Comparison of ENCODE assay signal across 22 cellular contexts in the genomic region with DNA sequence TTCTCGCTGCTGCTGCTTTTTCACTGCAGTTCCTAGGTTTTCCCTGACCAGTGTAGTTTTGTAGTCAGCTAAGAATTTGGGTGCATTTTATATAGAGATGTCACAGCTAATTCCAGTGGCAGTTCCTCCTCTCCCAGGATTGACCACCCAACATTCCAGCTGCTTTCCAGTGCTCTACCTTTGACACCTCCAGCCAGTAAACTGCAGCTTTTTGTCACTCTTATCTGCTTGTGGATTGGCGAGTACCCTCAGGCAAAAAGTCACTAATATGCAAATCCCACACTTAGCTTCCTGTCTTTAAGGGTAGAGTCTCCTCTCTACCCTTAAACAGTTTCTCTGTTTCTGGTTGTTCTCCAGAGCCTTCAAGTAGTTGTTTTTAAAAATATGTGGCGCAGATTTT.
DNase-seq lines count a peak whose midpoint lies in the region; ATAC-seq and TF ChIP-seq lines count a peak whose summit lies in the region.
"Had no signal": no experiment of that assay in that cellular context is flagged by ENCODE, and none has a peak within 500 bp of the region (broad histone marks: within the 10 kb centered on the region; RNA-seq: fewer than 3 reads in every experiment).

No MANE protein-coding gene starts in this region.

- H3K9me3 Mint-ChIP-seq in osteocyte (ENCODE audit: unreplicated experiment) = peaks cover 11% of the 10 kb centered on the region

- H3K36me3 ChIP-seq in NT2/D1 (ENCODE audit: insufficient read depth, insufficient read length, low read length) = no peaks in the 10 kb centered on the region
- H3K36me3 ChIP-seq: BLaER1 had no signal

- no peaks in the 10 kb centered on the region for H3K4me1 Mint-ChIP-seq in osteocyte (ENCODE audit: unreplicated experiment)
- H3K4me1 Mint-ChIP-seq: CD4-positive, CD25-positive, alpha-beta regulatory T cell had no signal

- no peak for TF ChIP-seq CTCF in osteocyte (IDR thresholded peaks at IDR 0.05)

- H3K4me3 ChIP-seq in NT2/D1 (ENCODE audit: insufficient read length, low read depth) = no peak overlapping the region
- H3K4me3 ChIP-seq: BLaER1, GM12878 had no signal

- H3K9me3 ChIP-seq in NT2/D1 (ENCODE audit: insufficient read depth, low read length) = 0 out of 2 replicates have a peak, but pooled peaks cover 15% of the 10 kb centered on the region
- H3K9me3 ChIP-seq: SK-N-SH had no signal

- H3K4me1 ChIP-seq in NT2/D1 (ENCODE audit: insufficient read depth, insufficient read length) = peaks cover 3% of the 10 kb centered on the region

- no peak overlapping the region for H3K27ac Mint-ChIP-seq in osteocyte (ENCODE audit: unreplicated experiment)
- H3K27ac Mint-ChIP-seq: CD4-positive, CD25-positive, alpha-beta regulatory T cell had no signal

- H3K36me3 Mint-ChIP-seq in osteocyte (ENCODE audit: unreplicated experiment) = no peaks in the 10 kb centered on the region
- H3K36me3 Mint-ChIP-seq: CD4-positive, CD25-positive, alpha-beta regulatory T cell had no signal

- H3K9ac ChIP-seq in NT2/D1 (ENCODE audit: insufficient read length, low read depth) = no peak overlapping the region
- H3K9ac ChIP-seq: BLaER1, SK-N-SH had no signal

- H3K27me3 ChIP-seq in NT2/D1 (ENCODE audit: insufficient read depth, insufficient read length) = peaks cover 71% of the 10 kb centered on the region
- H3K27me3 ChIP-seq: BLaER1 had no signal

- H3K27me3 Mint-ChIP-seq in osteocyte (ENCODE audit: unreplicated experiment) = peaks cover 46% of the 10 kb centered on the region

- peak; percentile 27 for DNase-seq in ELR (ENCODE audit: low read depth)
- DNase-seq in NT2/D1 (ENCODE audit: low read depth, low spot score) = peak; percentile 57
- DNase-seq in iPS-NIHi11 (ENCODE audit: low spot score) = peak; percentile 37
- peak; percentile 2 for DNase-seq in osteocyte (ENCODE audit: extremely low spot score, unreplicated experiment)
- no peak for DNase-seq in T-helper 9 cell
- no peak for DNase-seq in NCI-H774 (lab: John Stamatoyannopoulos, UW)
- DNase-seq: CD4-positive, CD25-positive, alpha-beta regulatory T cell; DMS153; DND-41; GDM1; H7; IMR-90; KG1; MM.1S; NCI-H2029 treated with DMSO at 0.1 percent for 48 hours; NCI-H526 treated with DMSO at 0.1 percent for 48 hours; SK-N-SH had no signal

- ATAC-seq in HG03565 (IDR thresholded peaks at IDR 0.05; ENCODE audit: unreplicated experiment) (no peak), GM21529 (IDR thresholded peaks at IDR 0.05; ENCODE audit: unreplicated experiment) (no peak)
- ATAC-seq: GM12878, Panc1 had no signal

- H3K4me3 Mint-ChIP-seq in osteocyte (ENCODE audit: unreplicated experiment) = no peak overlapping the region
- H3K4me3 Mint-ChIP-seq: CD4-positive, CD25-positive, alpha-beta regulatory T cell had no signal

Comparison
In these comparisons a context has a peak if more than half of its experiments do, and no peak if none do; other contexts are left out.
1. DNase-seq: peak in ELR (single experiment), NT2/D1 (single experiment), iPS-NIHi11 (single experiment) and osteocyte (single experiment); none in T-helper 9 cell (single experiment) and NCI-H774 (single experiment).